In genomic region chr18:73841661-73842060, GRCh38 we compare ENCODE assay signal across 19 cellular contexts.
DNase-seq lines count a peak whose midpoint lies in the region; ATAC-seq and TF ChIP-seq lines count a peak whose summit lies in the region.
"Had no signal": no experiment of that assay in that cellular context is flagged by ENCODE, and none has a peak within 500 bp of the region (broad histone marks: within the 10 kb centered on the region; RNA-seq: fewer than 3 reads in every experiment).

No MANE protein-coding gene starts in this region.

- H3K9me3 ChIP-seq in left ventricle myocardium inferior (replicated peaks) (no peaks in the 10 kb centered on the region), RWPE2 (ENCODE audit: severe bottlenecking) (no peaks in the 10 kb centered on the region), HAP-1 (no peaks in the 10 kb centered on the region)
- H3K9me3 ChIP-seq: Caco-2, colonic mucosa, esophagus muscularis mucosa, psoas muscle had no signal

- peaks cover 5% of the 10 kb centered on the region for H3K4me1 Mint-ChIP-seq in type B pancreatic cell (ENCODE audit: unreplicated experiment)

- H3K27ac ChIP-seq in left ventricle myocardium inferior (replicated peaks) (no peak overlapping the region), RWPE2 (ENCODE audit: poor library complexity, severe bottlenecking) (no peak overlapping the region)
- H3K27ac ChIP-seq: colonic mucosa, esophagus muscularis mucosa, psoas muscle had no signal

- DNase-seq in left ventricle myocardium inferior = no peak
- DNase-seq in left cardiac atrium = no peak
- DNase-seq in RWPE2 (ENCODE audit: low spot score) = no peak
- no peak for DNase-seq in epithelial cell of proximal tubule (ENCODE audit: low read depth)
- DNase-seq in type B pancreatic cell (ENCODE audit: extremely low spot score, unreplicated experiment) = no peak
- DNase-seq in NCI-H146 treated with DMSO at 0.1 percent for 48 hours (lab: John Stamatoyannopoulos, UW; ENCODE audit: unreplicated experiment) = no peak
- DNase-seq in NCI-H524 treated with DMSO at 0.1 percent for 48 hours (lab: John Stamatoyannopoulos, UW) = no peak
- no peak for DNase-seq in HAP-1 (ENCODE audit: low spot score in 2 of 2)
- DNase-seq: activated CD8-positive, alpha-beta memory T cell treated with anti-CD3 and anti-CD28 coated beads for 24 hours; Caco-2; colonic mucosa; GF-D8; left colon; NCI-H187; NCI-H510A treated with DMSO at 0.1 percent for 48 hours; psoas muscle; stimulated activated CD4-positive, alpha-beta T cell treated with anti-CD3 and anti-CD28 coated beads, Interleukin-12 subunit alpha, Interleukin-12 subunit beta, amount 100 ng/mL, for 4 hours; stimulated activated naive CD4-positive, alpha-beta T cell treated with Interleukin-2 at 50 U/mL for 16 hours had no signal

- H3K4me3 ChIP-seq in left ventricle myocardium inferior (no peak overlapping the region), RWPE2 (ENCODE audit: severe bottlenecking) (no peak overlapping the region), epithelial cell of proximal tubule (ENCODE audit: low read depth, low read length) (no peak overlapping the region), HAP-1 (no peak overlapping the region)
- H3K4me3 ChIP-seq: colonic mucosa, esophagus muscularis mucosa, psoas muscle had no signal

- H3K36me3 ChIP-seq in left ventricle myocardium inferior (no peaks in the 10 kb centered on the region), RWPE2 (ENCODE audit: low read depth) (no peaks in the 10 kb centered on the region), HAP-1 (replicated peaks) (no peaks in the 10 kb centered on the region)
- H3K36me3 ChIP-seq: colonic mucosa, esophagus muscularis mucosa had no signal

- intact Hi-C loops in left ventricle myocardium inferior (cut with micrococcal nuclease) = no loop called here
- intact Hi-C loops in left cardiac atrium (cut with DNase I) = loop anchor here (2.0 to 10.0 kb wide), 3 partner anchors 147 to 1079 kb away; no protein-coding TSS in a partner anchor

- H3K36me3 Mint-ChIP-seq in type B pancreatic cell = no peaks in the 10 kb centered on the region

- no peak overlapping the region for H3K27ac Mint-ChIP-seq in type B pancreatic cell

- no peaks in the 10 kb centered on the region for H3K9me3 Mint-ChIP-seq in type B pancreatic cell

- no peak overlapping the region for H3K4me3 Mint-ChIP-seq in type B pancreatic cell

- ATAC-seq in left cardiac atrium = no peak
- ATAC-seq in RWPE2 (ENCODE audit: low read depth) = no peak
- ATAC-seq: left colon, psoas muscle had no signal

- H3K27me3 ChIP-seq in left ventricle myocardium inferior (ENCODE audit: low read depth) (peaks cover 30% of the 10 kb centered on the region), RWPE2 (ENCODE audit: insufficient read depth, poor library complexity, severe bottlenecking) (no peaks in the 10 kb centered on the region), HAP-1 (ENCODE audit: low read depth) (no peaks in the 10 kb centered on the region)
- H3K27me3 ChIP-seq: colonic mucosa had no signal

- peaks cover 13% of the 10 kb centered on the region for H3K27me3 Mint-ChIP-seq in type B pancreatic cell

- TF ChIP-seq CTCF in left ventricle myocardium inferior (IDR thresholded peaks at IDR 0.05; ENCODE audit: borderline replicate concordance) = peak; percentile 30
- peak; percentile 17 for TF ChIP-seq CTCF in RWPE2 (IDR thresholded peaks at IDR 0.05; ENCODE audit: poor library complexity, severe bottlenecking)
- peak; percentile 34 for TF ChIP-seq CTCF in epithelial cell of proximal tubule (conservative IDR thresholded peaks at IDR 0.05; ENCODE audit: low read depth, low read length)
- peak; percentile 66 for TF ChIP-seq CTCF in type B pancreatic cell (conservative IDR thresholded peaks at IDR 0.05)

- H3K4me1 ChIP-seq in left ventricle myocardium inferior = peaks cover 6% of the 10 kb centered on the region
- H3K4me1 ChIP-seq in RWPE2 (ENCODE audit: insufficient read depth, poor library complexity, severe bottlenecking) = no peaks in the 10 kb centered on the region
- no peaks in the 10 kb centered on the region for H3K4me1 ChIP-seq in HAP-1
- H3K4me1 ChIP-seq: Caco-2, colonic mucosa, esophagus muscularis mucosa, psoas muscle had no signal

- in situ Hi-C loops in HAP-1 (cut with MboI; ENCODE audit: low sequenced_read_pairs) = no loop called here
